Comparison of ENCODE assay signal across 19 cellular contexts in genomic region chr11:76891793-76892192, GRCh38. TPM values are rescaled to one million over a fixed set of nuclear protein-coding genes. Genes with fewer than 3 reads are reported as not detected.
DNase-seq lines count a peak whose midpoint lies in the region; ATAC-seq, FAIRE-seq and TF ChIP-seq lines count a peak whose summit lies in the region.
"Had no signal": no experiment of that assay in that cellular context is flagged by ENCODE, and none has a peak within 500 bp of the region (broad histone marks: within the 10 kb centered on the region; RNA-seq: fewer than 3 reads in every experiment).

No MANE protein-coding gene starts in this region.

- H3K4me1 ChIP-seq in HCT116 (ENCODE audit: control insufficient read depth in 1 of 2, insufficient read depth in 2 of 2, low read length in 2 of 2) (peaks cover 6 to 14% of the 10 kb centered on the region in 2 experiments), parathyroid adenoma (peaks cover 7% of the 10 kb centered on the region), kidney (ENCODE audit: control insufficient read depth in 1 of 2, insufficient read depth in 1 of 2, low read depth in 1 of 2, low read length in 2 of 2) (no peaks in the 10 kb centered on the region), pancreas (peaks cover 0 to 3% (median 0%) of the 10 kb centered on the region in 3 donors)

- H3K27me3 ChIP-seq in HCT116 (ENCODE audit: insufficient read depth, low read length) (no peaks in the 10 kb centered on the region), parathyroid adenoma (ENCODE audit: control insufficient read depth, insufficient read depth, low read length) (no peaks in the 10 kb centered on the region), pancreas (no peaks in the 10 kb centered on the region)
- H3K27me3 ChIP-seq: BLaER1 had no signal

- peaks cover 15% of the 10 kb centered on the region; the same call in 1 of the 2 replicates for H3K79me2 ChIP-seq in HCT116 (ENCODE audit: insufficient read depth, low read length)
- no peaks in the 10 kb centered on the region for H3K79me2 ChIP-seq in parathyroid adenoma

- CTCF ChIA-PET in HCT116 (lab: Charles Lee), result interaction anchor here (1.0 kb wide), 1 partner anchor 28 kb away, joined by 5 read pairs; no protein-coding TSS in a partner anchor

- no peaks in the 10 kb centered on the region for H3K36me3 ChIP-seq in HCT116 (ENCODE audit: control insufficient read depth in 1 of 2, insufficient read depth in 2 of 2, low read length in 2 of 2)
- H3K36me3 ChIP-seq in parathyroid adenoma (ENCODE audit: control insufficient read depth, insufficient read depth, low read length), result no peaks in the 10 kb centered on the region
- no peaks in the 10 kb centered on the region for H3K36me3 ChIP-seq in kidney (ENCODE audit: control insufficient read depth in 1 of 2, insufficient read depth in 2 of 2, low read length in 2 of 2)
- H3K36me3 ChIP-seq in pancreas, result no peaks in the 10 kb centered on the region
- H3K36me3 ChIP-seq: BLaER1 had no signal

- FAIRE-seq in RCC 7860 (lab: Jason Lieb, UNC), result no peak
- FAIRE-seq in kidney (lab: Jason Lieb, UNC), result no peak
- no peak for FAIRE-seq in pancreas (lab: Jason Lieb, UNC)
- FAIRE-seq: GM12892 had no signal

- no peak overlapping the region; the same call in 1 of the 2 replicates for H3K27ac ChIP-seq in HCT116 (ENCODE audit: low read depth, low read length)
- peak overlapping the region; percentile 90 for H3K27ac ChIP-seq in cingulate gyrus (ENCODE audit: low read depth, low read length)
- H3K27ac ChIP-seq in parathyroid adenoma, result no peak overlapping the region
- H3K27ac ChIP-seq in kidney (ENCODE audit: low read depth in 2 of 2, low read length in 2 of 2), result no peak overlapping the region
- H3K27ac ChIP-seq in pancreas, result no peak overlapping the region
- H3K27ac ChIP-seq: BLaER1 had no signal

- TF ChIP-seq POLR2A in HCT116 (IDR thresholded peaks at IDR 0.05; ENCODE audit: borderline replicate concordance, extremely low read depth, insufficient read depth, insufficient read length), result no peak

- H3K4me2 ChIP-seq in HCT116 (ENCODE audit: low read length), result peak overlapping the region; percentile 25; the same call in 1 of the 2 replicates
- H3K4me2 ChIP-seq in parathyroid adenoma (ENCODE audit: low read length), result no peak overlapping the region
- H3K4me2 ChIP-seq: BLaER1 had no signal

- H2AFZ ChIP-seq in HCT116 (ENCODE audit: low read depth, low read length, poor library complexity, severe bottlenecking), result no peak overlapping the region
- peak overlapping the region; percentile 40 for H2AFZ ChIP-seq in parathyroid adenoma

- WGBS in pancreas, 2 donors, result 83 to 86% methylated on average over 2 of the region's 2 CpGs

- TF ChIP-seq RAD21 in HCT116 (IDR thresholded peaks at IDR 0.05; ENCODE audit: low read depth), result no peak

- DNase-seq in HCT116 (ENCODE audit: low read depth, low spot score) (no peak), RCC 7860 (ENCODE audit: low spot score) (no peak), kidney (no peak), pancreas (no peak)
- DNase-seq in activated CD4-positive, CD25-positive, alpha-beta regulatory T cell treated with anti-CD3 and anti-CD28 coated beads, Interleukin-2, amount 50 U/mL, for 72 hours, result no peak
- DNase-seq: ACHN; CD4-positive, alpha-beta T cell; HFFc6; Kasumi-1; NCI-H1417; NCI-H1694 treated with DMSO at 0.1 percent for 48 hours; NCI-H2081 treated with DMSO at 0.1 percent for 48 hours; NCI-H2171 treated with DMSO at 0.1 percent for 48 hours; NCI-H446; Right ventricle myocardium superior had no signal

- intact Hi-C loops in HCT116 (cut with micrococcal nuclease), result no loop called here
- intact Hi-C loops in kidney (cut with DNase I), result no loop called here
- intact Hi-C loops in pancreas (cut with DNase I), result loop anchor here in 1 of 3 donors (10.0 kb wide), 1 partner anchor 157 kb away; no protein-coding TSS in a partner anchor

- no TSS peak for BruUV-seq in HCT116 (replicated peaks; lab: Mats Ljungman, UMichigan)

- H3K9ac ChIP-seq in HCT116 (ENCODE audit: low read length) (no peak overlapping the region), parathyroid adenoma (no peak overlapping the region), kidney (ENCODE audit: low read length in 2 of 2) (no peak overlapping the region)
- H3K9ac ChIP-seq: BLaER1 had no signal

- no peaks in the 10 kb centered on the region for H3K9me3 ChIP-seq in HCT116 (ENCODE audit: control insufficient read depth in 1 of 2, insufficient read depth in 1 of 2, low read depth in 1 of 2, low read length in 2 of 2)
- no peaks in the 10 kb centered on the region for H3K9me3 ChIP-seq in parathyroid adenoma (ENCODE audit: control insufficient read depth, low read length)
- no peaks in the 10 kb centered on the region for H3K9me3 ChIP-seq in kidney (ENCODE audit: control insufficient read depth in 1 of 2, low read length in 2 of 2)
- H3K9me3 ChIP-seq in pancreas, result no peaks in the 10 kb centered on the region
- H3K9me3 ChIP-seq: BLaER1 had no signal

- no peak for ATAC-seq in HCT116
- no peak for ATAC-seq in pancreas

- TF ChIP-seq CTCF in HCT116 (IDR thresholded peaks at IDR 0.05 in 2 of 3, conservative IDR thresholded peaks at IDR 0.05 in 1 of 3; ENCODE audit: borderline replicate concordance in 1 of 3, insufficient read depth in 1 of 3, low read depth in 2 of 3, low read length in 2 of 3) (no peak), parathyroid adenoma (IDR thresholded peaks at IDR 0.05) (no peak), kidney (IDR thresholded peaks at IDR 0.05; ENCODE audit: borderline replicate concordance, extremely low read depth, insufficient read depth) (no peak), pancreas (IDR thresholded peaks at IDR 0.05) (no peak)

- no peaks in the 10 kb centered on the region; the same call in 1 of the 2 replicates for H4K20me1 ChIP-seq in HCT116 (ENCODE audit: insufficient read depth)
- H4K20me1 ChIP-seq: BLaER1 had no signal

- H3K9me2 ChIP-seq in HCT116 (ENCODE audit: insufficient read depth), result no peaks in the 10 kb centered on the region; the same call in 1 of the 2 replicates

- H3K4me3 ChIP-seq in HCT116 (replicated peaks in 1 of 2; ENCODE audit: low read depth in 1 of 2, low read length in 2 of 2), result no peak overlapping the region
- H3K4me3 ChIP-seq in parathyroid adenoma (ENCODE audit: low read depth, low read length), result no peak overlapping the region
- H3K4me3 ChIP-seq in kidney (ENCODE audit: low read length in 2 of 2), result no peak overlapping the region
- H3K4me3 ChIP-seq in pancreas, result no peak overlapping the region
- H3K4me3 ChIP-seq: BLaER1 had no signal

- POLR2A ChIA-PET in HCT116 (lab: Charles Lee), result interaction anchor here (0.6 kb wide), 2 partner anchors 24 to 1148 kb away, joined by 3 read pairs; no protein-coding TSS in a partner anchor

- RAD21 ChIA-PET in HCT116 (lab: Charles Lee; ENCODE audit: low non-redundant PET in 1 of 2, low total read pairs in 2 of 2, uncharacterized antibody in 2 of 2, unreplicated experiment in 2 of 2), result no interaction called here

TF ChIP-seq in HCT116, 20 proteins besides CTCF, POLR2A, EP300 and RAD21:
- TF ChIP-seq ZNF274 (IDR thresholded peaks at IDR 0.05; ENCODE audit: low read depth, low read length) (no peak), CBX3 (IDR thresholded peaks at IDR 0.05; ENCODE audit: low read depth) (no peak), ZBTB33 (IDR thresholded peaks at IDR 0.05; ENCODE audit: extremely low read depth, insufficient replicate concordance, low read length) (no peak), ZFX (IDR thresholded peaks at IDR 0.05) (no peak), SP1 (IDR thresholded peaks at IDR 0.05; ENCODE audit: low read depth) (no peak), SIN3A (IDR thresholded peaks at IDR 0.05; ENCODE audit: low read depth) (no peak), ATF3 (IDR thresholded peaks at IDR 0.05) (no peak), ELF1 (IDR thresholded peaks at IDR 0.05; ENCODE audit: borderline replicate concordance, low read depth) (no peak)

RNA-seq across cellular contexts. Expression of gene ACER3, which starts 31.1 kb away (rescaled TPM):
- 19.1 TPM for total RNA-seq in HCT116 (2021; ENCODE audit: unreplicated experiment)
- polyA plus RNA-seq in HCT116 (2012), result 7.1 and 8.1 TPM in 2 replicates
- total RNA-seq in kidney, result 35.3 TPM
- polyA plus RNA-seq in kidney (ENCODE audit: insufficient read depth, low read depth, low replicate concordance), result 5.9 TPM
- total RNA-seq in pancreas, result 10 to 100 TPM in 1 of 6 donors, 1 to 10 TPM in 5; 4.9 to 13.2 (median 7.4) TPM
- 1 to 10 TPM; 2.0 to 2.6 TPM for polyA plus RNA-seq in pancreas
